ENCODE assay signal across 8 cellular contexts in genomic region chr14:103332143-103332919, GRCh38. TPM values are rescaled to one million over a fixed set of nuclear protein-coding genes. Genes with fewer than 3 reads are reported as not detected.
DNase-seq lines count a peak whose midpoint lies in the region; ATAC-seq and TF ChIP-seq lines count a peak whose summit lies in the region.

No MANE protein-coding gene starts in this region.

- ATAC-seq in HG02840 (IDR thresholded peaks at IDR 0.05; ENCODE audit: low FRiP score, unreplicated experiment): no peak
- no peak for ATAC-seq in GM21390 (IDR thresholded peaks at IDR 0.05; ENCODE audit: unreplicated experiment)

- no peak for TF ChIP-seq CTCF in WERI-Rb-1 (IDR thresholded peaks at IDR 0.05; ENCODE audit: low read depth, low read length)
- no peak for TF ChIP-seq CTCF in tibial artery (IDR thresholded peaks at IDR 0.05)

- H3K27me3 ChIP-seq in WERI-Rb-1 (ENCODE audit: insufficient read depth, low read depth, severe bottlenecking) (no peaks in the 10 kb centered on the region), tibial artery (no peaks in the 10 kb centered on the region)

- no peak for DNase-seq in activated naive CD4-positive, alpha-beta T cell treated with anti-CD3 and anti-CD28 coated beads, Interleukin-2, amount 10 ng/mL, durations not matched to agents 7 days and 5 days
- DNase-seq in activated naive CD4-positive, alpha-beta T cell (lab: John Stamatoyannopoulos, UW): no peak
- no peak for DNase-seq in WERI-Rb-1
- no peak for DNase-seq in immature natural killer cell
- DNase-seq in tibial artery: no peak
- DNase-seq in hepatic stellate cell (ENCODE audit: low spot score): no peak

- no peaks in the 10 kb centered on the region for H3K9me3 Mint-ChIP-seq in activated naive CD4-positive, alpha-beta T cell treated with anti-CD3 and anti-CD28 coated beads, Interleukin-2, amount 10 ng/mL, durations not matched to agents 7 days and 5 days
- H3K9me3 Mint-ChIP-seq in immature natural killer cell: no peaks in the 10 kb centered on the region

- H3K9me3 ChIP-seq in WERI-Rb-1 (ENCODE audit: severe bottlenecking) (no peaks in the 10 kb centered on the region), tibial artery (no peaks in the 10 kb centered on the region)

- peaks cover 0 to 29% (median 17%) of the 10 kb centered on the region in 4 donors for H3K4me1 ChIP-seq in tibial artery

- peaks cover 28% of the 10 kb centered on the region for H3K4me1 Mint-ChIP-seq in activated naive CD4-positive, alpha-beta T cell treated with anti-CD3 and anti-CD28 coated beads, Interleukin-2, amount 10 ng/mL, durations not matched to agents 7 days and 5 days
- H3K4me1 Mint-ChIP-seq in immature natural killer cell: peaks cover 27 to 28% of the 10 kb centered on the region in 2 donors

- H3K27ac Mint-ChIP-seq in activated naive CD4-positive, alpha-beta T cell treated with anti-CD3 and anti-CD28 coated beads, Interleukin-2, amount 10 ng/mL, durations not matched to agents 7 days and 5 days: peak overlapping the region; percentile 55
- peak overlapping the region in 4 of 6 donors; percentile 57 to 79 (median 71) for H3K27ac Mint-ChIP-seq in immature natural killer cell

- H3K36me3 ChIP-seq in WERI-Rb-1 (peaks cover 35% of the 10 kb centered on the region), tibial artery (peaks cover 19 to 23% (median 20%) of the 10 kb centered on the region in 3 donors)

- peaks cover 26% of the 10 kb centered on the region for H3K36me3 Mint-ChIP-seq in activated naive CD4-positive, alpha-beta T cell treated with anti-CD3 and anti-CD28 coated beads, Interleukin-2, amount 10 ng/mL, durations not matched to agents 7 days and 5 days
- peaks cover 8 to 19% (median 19%) of the 10 kb centered on the region in 3 donors for H3K36me3 Mint-ChIP-seq in immature natural killer cell

- peaks cover 19% of the 10 kb centered on the region for H3K27me3 Mint-ChIP-seq in activated naive CD4-positive, alpha-beta T cell treated with anti-CD3 and anti-CD28 coated beads, Interleukin-2, amount 10 ng/mL, durations not matched to agents 7 days and 5 days
- H3K27me3 Mint-ChIP-seq in immature natural killer cell (ENCODE audit: low read depth in 3 of 3): peaks cover 16 to 19% (median 17%) of the 10 kb centered on the region in 3 donors

- H3K27ac ChIP-seq in WERI-Rb-1: no peak overlapping the region; the same call in 1 of the 2 replicates
- peak overlapping the region; percentile 97 to 100 for H3K27ac ChIP-seq in tibial artery

- H3K4me3 ChIP-seq in WERI-Rb-1 (ENCODE audit: low read depth, low read length): peak overlapping the region; percentile 76
- no peak overlapping the region for H3K4me3 ChIP-seq in tibial artery

- CTCF ChIA-PET in activated naive CD4-positive, alpha-beta T cell treated with anti-CD3 and anti-CD28 coated beads, Interleukin-2, amount 10 ng/mL, durations not matched to agents 7 days and 5 days (lab: Charles Lee): interaction anchor here (0.6 to 1.4 kb wide), 3 partner anchors 22 to 59 kb away, joined by 3 to 5 read pairs (median 3); no protein-coding TSS in a partner anchor

- H3K4me3 Mint-ChIP-seq in activated naive CD4-positive, alpha-beta T cell treated with anti-CD3 and anti-CD28 coated beads, Interleukin-2, amount 10 ng/mL, durations not matched to agents 7 days and 5 days: peak overlapping the region; percentile 53
- peak overlapping the region; percentile 27 to 69 (median 50) for H3K4me3 Mint-ChIP-seq in immature natural killer cell

- intact Hi-C loops in tibial artery (cut with DNase I; ENCODE audit: low total_unique reads): loop anchor here (2.0 to 10.0 kb wide), 2 partner anchors 52 to 738 kb away; partner anchors contain the start of genes MARK3 and RCOR1

RNA-seq across cellular contexts. Expression of gene EIF5, which starts 1.7 kb away (rescaled TPM):
- polyA plus RNA-seq in immature natural killer cell: 100 to 1,000 TPM; 348 to 443 (median 414) TPM

RNA-seq across cellular contexts. Expression of gene MARK3, which starts 52.9 kb away (rescaled TPM):
- polyA plus RNA-seq in immature natural killer cell: 10 to 100 TPM; 23.4 to 44.1 (median 25.7) TPM
